In genomic region chr17:64209356-64209941, GRCh38 we compare ENCODE assay signal across 1 cellular context.
TF ChIP-seq lines count a peak whose summit lies in the region.

No MANE protein-coding gene starts in this region.

TF ChIP-seq in H1, 55 proteins besides CTCF, POLR2A, EP300 and RAD21:
- TF ChIP-seq TEAD4 (IDR thresholded peaks at IDR 0.05; ENCODE audit: low read depth, low read length) (no peak), SUZ12 (IDR thresholded peaks at IDR 0.05; ENCODE audit: low read length) (no peak), SP1 (IDR thresholded peaks at IDR 0.05; ENCODE audit: low read depth, low read length) (no peak), GTF2F1 (IDR thresholded peaks at IDR 0.05; ENCODE audit: borderline replicate concordance, low read depth, low read length) (no peak), SP4 (IDR thresholded peaks at IDR 0.05; ENCODE audit: low read length) (no peak), TAF7 (optimal IDR thresholded peaks at IDR 0.05; ENCODE audit: borderline replicate concordance, low read depth, low read length) (no peak), POU5F1 (IDR thresholded peaks at IDR 0.05; ENCODE audit: low read depth, low read length) (no peak)
TF ChIP-seq in H1: peak in this region for 0.
